Comparison of ENCODE assay signal across 34 cellular contexts in the genomic region with DNA sequence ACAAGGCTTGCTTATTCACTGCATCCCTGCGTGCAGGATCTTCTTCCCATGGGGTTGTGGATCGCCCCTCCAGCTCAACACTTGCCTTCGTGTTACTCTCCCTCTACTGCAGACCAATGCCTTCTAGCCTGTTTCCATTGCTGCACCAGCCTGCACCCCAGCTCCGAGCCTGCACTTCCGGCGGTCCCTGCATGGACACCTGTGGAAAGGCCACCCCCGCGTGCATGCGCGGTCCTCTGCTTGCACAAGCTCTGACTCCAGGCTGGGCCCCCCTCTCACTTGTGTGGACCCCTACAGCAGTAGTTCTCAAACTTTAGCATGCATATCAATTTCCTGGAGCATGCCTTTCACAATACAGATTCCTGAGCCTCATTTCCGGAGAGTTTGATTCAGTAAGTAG. TPM values are rescaled to one million over a fixed set of nuclear protein-coding genes. Genes with fewer than 3 reads are reported as not detected.
"Had no signal": no experiment of that assay in that cellular context is flagged by ENCODE, and none has a peak within 500 bp of the region (broad histone marks: within the 10 kb centered on the region; RNA-seq: fewer than 3 reads in every experiment).

No MANE protein-coding gene starts in this region.

- H3K4me1 Mint-ChIP-seq: activated naive CD8-positive, alpha-beta T cell treated with anti-CD3 and anti-CD28 coated beads, Interleukin-2, amount 10 ng/mL, durations not matched to agents 7 days and 5 days had no signal

- H3K9ac ChIP-seq: KMS-11, SK-N-SH had no signal

- ATAC-seq: activated CD4-positive, alpha-beta T cell treated with anti-CD3 and anti-CD28 coated beads for 36 hours; activated CD4-positive, CD25-positive, alpha-beta regulatory T cell treated with anti-CD3 and anti-CD28 coated beads, Interleukin-2, amount 50 U/mL, for 24 hours; activated CD8-positive, alpha-beta T cell treated with anti-CD3 and anti-CD28 coated beads, Interleukin-2, amount 10 ng/mL, durations not matched to agents 7 days and 5 days; WTC11 had no signal

- H3K36me3 ChIP-seq: ascending aorta, cardiac muscle cell, SJSA1 had no signal

- H3K27me3 ChIP-seq: ascending aorta, cardiac muscle cell, SJSA1 had no signal

- H3K4me3 Mint-ChIP-seq: activated CD4-positive, alpha-beta T cell treated with anti-CD3 and anti-CD28 coated beads for 36 hours; activated CD4-positive, alpha-beta T cell treated with anti-CD3 and anti-CD28 coated beads, Interleukin-2, amount 10 ng/mL, durations not matched to agents 7 days and 5 days; activated CD8-positive, alpha-beta T cell treated with anti-CD3 and anti-CD28 coated beads, Interleukin-2, amount 10 ng/mL, durations not matched to agents 7 days and 5 days; activated naive CD4-positive, alpha-beta T cell treated with anti-CD3 and anti-CD28 coated beads, Interleukin-2, amount 50 U/mL, for 24 hours; activated naive CD8-positive, alpha-beta T cell treated with anti-CD3 and anti-CD28 coated beads, Interleukin-2, amount 10 ng/mL, durations not matched to agents 7 days and 5 days; activated T-cell treated with anti-CD3 and anti-CD28 coated beads, Interleukin-2, amount 50 U/mL, for 24 hours; central memory CD8-positive, alpha-beta T cell; T-helper 1 cell treated with Interleukin-12 subunit alpha and Interleukin-12 subunit beta and Interleukin-4 antibody, amounts not matched to agents 30 μg/mL and 1 μg/mL, for 36 hours; T-helper 2 cell treated with Interferon-gamma antibody and Interleukin-4, amounts not matched to agents 5 μg/mL and 100 μg/mL, for 36 hours; WTC11 had no signal

- DNase-seq: activated CD4-positive, alpha-beta T cell treated with anti-CD3 and anti-CD28 coated beads for 36 hours; activated CD4-positive, alpha-beta T cell treated with anti-CD3 and anti-CD28 coated beads, Interleukin-2, amount 10 ng/mL, durations not matched to agents 7 days and 5 days; activated CD4-positive, alpha-beta T cell treated with anti-CD3 and anti-CD28 coated beads, Interleukin-2, amount 50 U/mL, for 48 hours; activated CD8-positive, alpha-beta T cell treated with anti-CD3 and anti-CD28 coated beads, Interleukin-2, amount 10 ng/mL, durations not matched to agents 7 days and 5 days; activated gamma-delta T cell; activated naive CD4-positive, alpha-beta T cell treated with Interleukin-2 at 50 U/mL for 16 hours; activated naive CD8-positive, alpha-beta T cell treated with anti-CD3 and anti-CD28 coated beads, Interleukin-2, amount 10 ng/mL, durations not matched to agents 7 days and 5 days; activated T-cell treated with anti-CD3 and anti-CD28 coated beads, Interleukin-2, amount 50 U/mL, for 24 hours; amygdala; MM.1S; MV-4-11; NCI-H1092; NCI-H146; NCI-H187; NCI-H2029 treated with DMSO at 0.1 percent for 48 hours; NCI-H2107; NCI-H2171; NCI-H510A; NCI-H526; NCI-H748 treated with DMSO at 0.1 percent for 48 hours; NK-92 treated with Interleukin-12 subunit alpha and Interleukin-12 subunit beta, amount 100 ng/mL, for 24 hours; SHP77 treated with DMSO at 0.1 percent for 48 hours; SK-N-SH had no signal

- H3K27me3 Mint-ChIP-seq: activated CD4-positive, alpha-beta T cell treated with anti-CD3 and anti-CD28 coated beads for 36 hours; activated naive CD4-positive, alpha-beta T cell treated with anti-CD3 and anti-CD28 coated beads, Interleukin-2, amount 50 U/mL, for 24 hours; activated T-cell treated with anti-CD3 and anti-CD28 coated beads, Interleukin-2, amount 50 U/mL, for 24 hours; central memory CD8-positive, alpha-beta T cell had no signal

- H3K27ac ChIP-seq: ascending aorta, cardiac muscle cell, KMS-11, SJSA1 had no signal

- H3K9me3 Mint-ChIP-seq: activated CD4-positive, alpha-beta T cell treated with anti-CD3 and anti-CD28 coated beads, Interleukin-2, amount 10 ng/mL, durations not matched to agents 7 days and 5 days; activated naive CD4-positive, alpha-beta T cell treated with anti-CD3 and anti-CD28 coated beads, Interleukin-2, amount 50 U/mL, for 24 hours; activated naive CD8-positive, alpha-beta T cell treated with anti-CD3 and anti-CD28 coated beads, Interleukin-2, amount 10 ng/mL, durations not matched to agents 7 days and 5 days; activated T-cell treated with anti-CD3 and anti-CD28 coated beads, Interleukin-2, amount 50 U/mL, for 24 hours; activated T-helper 2 cell treated with anti-CD3 and anti-CD28 coated beads, Interferon-gamma antibody, Interleukin-2, Interleukin-4, amounts not matched to agents 10 μg/mL and 5 μg/mL and 100 μg/mL, durations not matched to agents 14 hours and 24 hours and 36 hours; central memory CD8-positive, alpha-beta T cell; T-helper 1 cell treated with Interleukin-12 subunit alpha and Interleukin-12 subunit beta and Interleukin-4 antibody, amounts not matched to agents 30 μg/mL and 1 μg/mL, for 36 hours; T-helper 2 cell treated with Interferon-gamma antibody and Interleukin-4, amounts not matched to agents 5 μg/mL and 100 μg/mL, for 36 hours; WTC11 had no signal

- H3K36me3 Mint-ChIP-seq: activated naive CD4-positive, alpha-beta T cell treated with anti-CD3 and anti-CD28 coated beads, Interleukin-2, amount 50 U/mL, for 24 hours; activated naive CD8-positive, alpha-beta T cell treated with anti-CD3 and anti-CD28 coated beads, Interleukin-2, amount 10 ng/mL, durations not matched to agents 7 days and 5 days; WTC11 had no signal

- H3K4me3 ChIP-seq: ascending aorta, cardiac muscle cell, SJSA1 had no signal

- H3K9me3 ChIP-seq: ascending aorta, SJSA1, SK-N-SH had no signal

- H3K4me1 ChIP-seq: ascending aorta, SJSA1 had no signal

- H3K9me2 ChIP-seq: SK-N-SH had no signal

- H3K27ac Mint-ChIP-seq: activated CD4-positive, alpha-beta T cell treated with anti-CD3 and anti-CD28 coated beads for 36 hours; activated CD4-positive, alpha-beta T cell treated with anti-CD3 and anti-CD28 coated beads, Interleukin-2, amount 10 ng/mL, durations not matched to agents 7 days and 5 days; activated CD8-positive, alpha-beta T cell treated with anti-CD3 and anti-CD28 coated beads, Interleukin-2, amount 10 ng/mL, durations not matched to agents 7 days and 5 days; activated naive CD4-positive, alpha-beta T cell treated with anti-CD3 and anti-CD28 coated beads, Interleukin-2, amount 50 U/mL, for 24 hours; activated naive CD8-positive, alpha-beta T cell treated with anti-CD3 and anti-CD28 coated beads, Interleukin-2, amount 10 ng/mL, durations not matched to agents 7 days and 5 days; activated T-cell treated with anti-CD3 and anti-CD28 coated beads, Interleukin-2, amount 50 U/mL, for 24 hours; activated T-helper 2 cell treated with anti-CD3 and anti-CD28 coated beads, Interferon-gamma antibody, Interleukin-2, Interleukin-4, amounts not matched to agents 10 μg/mL and 5 μg/mL and 100 μg/mL, durations not matched to agents 14 hours and 24 hours and 36 hours; T-helper 1 cell treated with Interleukin-12 subunit alpha and Interleukin-12 subunit beta and Interleukin-4 antibody, amounts not matched to agents 30 μg/mL and 1 μg/mL, for 36 hours; T-helper 2 cell treated with Interferon-gamma antibody and Interleukin-4, amounts not matched to agents 5 μg/mL and 100 μg/mL, for 36 hours; WTC11 had no signal

- H3K4me2 ChIP-seq: KMS-11, SK-N-SH had no signal

RNA-seq across cellular contexts. Expression of a gene that starts 32.9 kb away (rescaled TPM):
- total RNA-seq: activated CD4-positive, alpha-beta T cell treated with anti-CD3 and anti-CD28 coated beads for 36 hours; activated CD8-positive, alpha-beta T cell treated with anti-CD3 and anti-CD28 coated beads, Interleukin-2, amount 10 ng/mL, durations not matched to agents 7 days and 5 days; activated naive CD8-positive, alpha-beta T cell treated with anti-CD3 and anti-CD28 coated beads, Interleukin-2, amount 10 ng/mL, durations not matched to agents 7 days and 5 days; activated T-helper 2 cell treated with anti-CD3 and anti-CD28 coated beads, Interferon-gamma antibody, Interleukin-2, Interleukin-4, amounts not matched to agents 10 μg/mL and 5 μg/mL and 100 μg/mL, durations not matched to agents 14 hours and 24 hours and 36 hours; ascending aorta; SJSA1 had no signal
